ENCODE assay signal across 8 cellular contexts in genomic region chr4:112637552-112637866, GRCh38. TPM values are rescaled to one million over a fixed set of nuclear protein-coding genes. Genes with fewer than 3 reads are reported as not detected.
A peak's percentile ranks its signal among the peaks of the same experiment; 100 is the strongest.
DNase-seq lines count a peak whose midpoint lies in the region; ATAC-seq and TF ChIP-seq lines count a peak whose summit lies in the region.

No MANE protein-coding gene starts in this region.

- H2AFZ ChIP-seq in OCI-LY7 (ENCODE audit: low read length), result peak overlapping the region; percentile 45; the same call in 1 of the 2 replicates
- peak overlapping the region; percentile 81 for H2AFZ ChIP-seq in smooth muscle cell (ENCODE audit: low read depth)

- intact Hi-C loops in OCI-LY7 (cut with micrococcal nuclease; ENCODE audit: unreplicated experiment), result loop anchor here (1.0 to 10.0 kb wide), 6 partner anchors 60 to 1967 kb away; partner anchors contain the start of genes AP1AR, CAMK2D and FAM241A

- H3K27ac ChIP-seq in OCI-LY7 (ENCODE audit: low read depth, low read length, poor library complexity, severe bottlenecking) (peak overlapping the region; percentile 79), smooth muscle cell (ENCODE audit: low read depth) (peak overlapping the region; percentile 94)

- no peaks in the 10 kb centered on the region for H3K9me2 ChIP-seq in OCI-LY7 (ENCODE audit: insufficient read depth, low read length)

- peak; percentile 1 for ATAC-seq in GM19455 (IDR thresholded peaks at IDR 0.05; ENCODE audit: unreplicated experiment)

- 3% methylated on average over 8 of the region's 8 CpGs for WGBS in smooth muscle cell (ENCODE audit: low lambda C conversion rate)

- H3K4me1 ChIP-seq in OCI-LY7 (ENCODE audit: insufficient read depth, low read length, poor library complexity, severe bottlenecking), result peaks cover 32% of the 10 kb centered on the region
- H3K4me1 ChIP-seq in smooth muscle cell (ENCODE audit: low read depth), result peaks cover 15% of the 10 kb centered on the region

- H3K36me3 ChIP-seq in OCI-LY7 (ENCODE audit: insufficient read depth, low read length) (peaks cover 25% of the 10 kb centered on the region), smooth muscle cell (ENCODE audit: low read depth) (no peaks in the 10 kb centered on the region)

- POLR2A ChIA-PET in OCI-LY7 (lab: Charles Lee), result interaction anchor here (0.6 to 1.2 kb wide), 3 partner anchors 9 to 351 kb away, joined by 3 to 7 read pairs (median 3); no protein-coding TSS in a partner anchor

- H4K20me1 ChIP-seq in OCI-LY7 (ENCODE audit: insufficient read depth, low read length), result peaks cover 16% of the 10 kb centered on the region; the same call in 1 of the 2 replicates
- H4K20me1 ChIP-seq in smooth muscle cell (ENCODE audit: low read depth), result no peaks in the 10 kb centered on the region

- no peaks in the 10 kb centered on the region for H3K27me3 ChIP-seq in smooth muscle cell (ENCODE audit: low read depth)

- peak; percentile 57; the same call in 1 of the 2 replicates for TF ChIP-seq CTCF in OCI-LY7 (conservative IDR thresholded peaks at IDR 0.05; ENCODE audit: low read length)
- no peak for TF ChIP-seq CTCF in foreskin fibroblast (IDR thresholded peaks at IDR 0.05; ENCODE audit: low read depth, low read length)
- no peak for TF ChIP-seq CTCF in smooth muscle cell (IDR thresholded peaks at IDR 0.05; ENCODE audit: borderline replicate concordance, insufficient read depth, poor library complexity, severe bottlenecking)

- H3K4me2 ChIP-seq in OCI-LY7 (ENCODE audit: low read length) (peak overlapping the region; percentile 59), smooth muscle cell (peak overlapping the region; percentile 88)

- peak overlapping the region; percentile 91 for H3K9ac ChIP-seq in smooth muscle cell (ENCODE audit: low read depth)

- CTCF ChIA-PET in OCI-LY7 (lab: Charles Lee; ENCODE audit: unreplicated experiment), result interaction anchor here (1.0 kb wide), 2 partner anchors 77 to 128 kb away, joined by 3 to 4 read pairs; no protein-coding TSS in a partner anchor

- peak overlapping the region; percentile 88 for H3K4me3 ChIP-seq in OCI-LY7 (ENCODE audit: low read depth, low read length, poor library complexity, severe bottlenecking)
- H3K4me3 ChIP-seq in foreskin fibroblast (ENCODE audit: low read depth in 1 of 2, low read length in 2 of 2), result peak overlapping the region; percentile 94 to 96
- H3K4me3 ChIP-seq in smooth muscle cell, result peak overlapping the region; percentile 82

- no peak for DNase-seq in OCI-LY7 (ENCODE audit: low spot score)
- DNase-seq in foreskin fibroblast, result no peak
- DNase-seq in smooth muscle cell (lab: John Stamatoyannopoulos, UW; ENCODE audit: unreplicated experiment), result no peak
- no peak for DNase-seq in amniotic stem cell (lab: John Stamatoyannopoulos, UW)
- DNase-seq in hippocampal formation (lab: John Stamatoyannopoulos, UW), result no peak
- no peak for DNase-seq in activated CD4-positive, alpha-beta T cell treated with anti-CD3 and anti-CD28 coated beads, Interleukin-2, amount 50 U/mL, for 1 hour
- no peak for DNase-seq in NOMO-1 (lab: John Stamatoyannopoulos, UW; ENCODE audit: unreplicated experiment in 2 of 2)

- peaks cover 89% of the 10 kb centered on the region for H3K79me2 ChIP-seq in OCI-LY7 (ENCODE audit: insufficient read depth, low read depth, low read length)
- H3K79me2 ChIP-seq in smooth muscle cell (ENCODE audit: low read depth), result peaks cover 39% of the 10 kb centered on the region

- no peaks in the 10 kb centered on the region for H3F3A ChIP-seq in smooth muscle cell (ENCODE audit: low read depth)

- BruUV-seq in OCI-LY7 (replicated peaks; lab: Mats Ljungman, UMichigan), result TSS peak; percentile 85

- H3K9me3 ChIP-seq in OCI-LY7 (ENCODE audit: low read length), result no peaks in the 10 kb centered on the region
- H3K9me3 ChIP-seq in smooth muscle cell (replicated peaks; ENCODE audit: low read depth), result no peaks in the 10 kb centered on the region

RNA-seq across cellular contexts. Expression of gene LARP7, which starts 0.6 kb away (rescaled TPM):
- total RNA-seq in OCI-LY7 (2014; rRNA removed; shearing (Covaris generic)), result 35.0 and 61.3 TPM in 2 replicates
- 53.9 and 59.2 TPM in 2 replicates for total RNA-seq in OCI-LY7 (2022)
- 29.4 and 39.5 TPM in 2 replicates for total RNA-seq in smooth muscle cell
- polyA plus RNA-seq in smooth muscle cell, result 25.2 and 38.3 TPM in 2 replicates

RNA-seq across cellular contexts. Expression of gene ZGRF1, which starts 0.8 kb away (rescaled TPM):
- total RNA-seq in OCI-LY7 (2014; rRNA removed; shearing (Covaris generic)), result 54.4 and 63.5 TPM in 2 replicates
- total RNA-seq in OCI-LY7 (2022), result 68.1 and 80.0 TPM in 2 replicates
- total RNA-seq in smooth muscle cell, result 7.9 and 14.4 TPM in 2 replicates
- 3.3 and 5.6 TPM in 2 replicates for polyA plus RNA-seq in smooth muscle cell
